In genomic region chr16:69424053-69424934, GRCh38 we compare ENCODE assay signal across 1 cellular context.
TF ChIP-seq lines count a peak whose summit lies in the region.

A gene with protein sequence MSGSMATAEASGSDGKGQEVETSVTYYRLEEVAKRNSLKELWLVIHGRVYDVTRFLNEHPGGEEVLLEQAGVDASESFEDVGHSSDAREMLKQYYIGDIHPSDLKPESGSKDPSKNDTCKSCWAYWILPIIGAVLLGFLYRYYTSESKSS (plus strand): TSS chr16:69424619. CDS start chr16:69424684, 65 bp downstream.

TF ChIP-seq in A549, 52 proteins besides CTCF, POLR2A, EP300 and RAD21 (continued from another document):
- TF ChIP-seq ELK1 (IDR thresholded peaks at IDR 0.05; ENCODE audit: low read depth, low read length), result no peak
- no peak for TF ChIP-seq CEBPB (IDR thresholded peaks at IDR 0.05)
- no peak for TF ChIP-seq ZFP36 (IDR thresholded peaks at IDR 0.05; ENCODE audit: borderline replicate concordance, partially characterized antibody)
- TF ChIP-seq ZC3H11A (IDR thresholded peaks at IDR 0.05), result no peak
- no peak for TF ChIP-seq RARB (CRISPR knock-in tag; IDR thresholded peaks at IDR 0.05)
- no peak for TF ChIP-seq KDM5A (IDR thresholded peaks at IDR 0.05)
- TF ChIP-seq RCOR1 (IDR thresholded peaks at IDR 0.05; ENCODE audit: low read depth, low read length), result no peak
- TF ChIP-seq, protein P1, sequence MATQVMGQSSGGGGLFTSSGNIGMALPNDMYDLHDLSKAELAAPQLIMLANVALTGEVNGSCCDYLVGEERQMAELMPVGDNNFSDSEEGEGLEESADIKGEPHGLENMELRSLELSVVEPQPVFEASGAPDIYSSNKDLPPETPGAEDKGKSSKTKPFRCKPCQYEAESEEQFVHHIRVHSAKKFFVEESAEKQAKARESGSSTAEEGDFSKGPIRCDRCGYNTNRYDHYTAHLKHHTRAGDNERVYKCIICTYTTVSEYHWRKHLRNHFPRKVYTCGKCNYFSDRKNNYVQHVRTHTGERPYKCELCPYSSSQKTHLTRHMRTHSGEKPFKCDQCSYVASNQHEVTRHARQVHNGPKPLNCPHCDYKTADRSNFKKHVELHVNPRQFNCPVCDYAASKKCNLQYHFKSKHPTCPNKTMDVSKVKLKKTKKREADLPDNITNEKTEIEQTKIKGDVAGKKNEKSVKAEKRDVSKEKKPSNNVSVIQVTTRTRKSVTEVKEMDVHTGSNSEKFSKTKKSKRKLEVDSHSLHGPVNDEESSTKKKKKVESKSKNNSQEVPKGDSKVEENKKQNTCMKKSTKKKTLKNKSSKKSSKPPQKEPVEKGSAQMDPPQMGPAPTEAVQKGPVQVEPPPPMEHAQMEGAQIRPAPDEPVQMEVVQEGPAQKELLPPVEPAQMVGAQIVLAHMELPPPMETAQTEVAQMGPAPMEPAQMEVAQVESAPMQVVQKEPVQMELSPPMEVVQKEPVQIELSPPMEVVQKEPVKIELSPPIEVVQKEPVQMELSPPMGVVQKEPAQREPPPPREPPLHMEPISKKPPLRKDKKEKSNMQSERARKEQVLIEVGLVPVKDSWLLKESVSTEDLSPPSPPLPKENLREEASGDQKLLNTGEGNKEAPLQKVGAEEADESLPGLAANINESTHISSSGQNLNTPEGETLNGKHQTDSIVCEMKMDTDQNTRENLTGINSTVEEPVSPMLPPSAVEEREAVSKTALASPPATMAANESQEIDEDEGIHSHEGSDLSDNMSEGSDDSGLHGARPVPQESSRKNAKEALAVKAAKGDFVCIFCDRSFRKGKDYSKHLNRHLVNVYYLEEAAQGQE (IDR thresholded peaks at IDR 0.05), result no peak
- TF ChIP-seq FOXS1 (CRISPR knock-in tag; IDR thresholded peaks at IDR 0.05), result no peak
- TF ChIP-seq ZSCAN20 (CRISPR knock-in tag; IDR thresholded peaks at IDR 0.05), result no peak
- TF ChIP-seq EHMT2 (IDR thresholded peaks at IDR 0.05; ENCODE audit: low read depth), result no peak
- TF ChIP-seq ATOH8 (CRISPR knock-in tag; IDR thresholded peaks at IDR 0.05; ENCODE audit: low read depth), result no peak
- no peak for TF ChIP-seq HOXA7 (CRISPR knock-in tag; IDR thresholded peaks at IDR 0.05)
- TF ChIP-seq FOSB (CRISPR knock-in tag; IDR thresholded peaks at IDR 0.05), result no peak
- no peak for TF ChIP-seq NR3C1 (IDR thresholded peaks at IDR 0.05)
- TF ChIP-seq CBX2 (IDR thresholded peaks at IDR 0.05; ENCODE audit: borderline replicate concordance, low read depth), result no peak
- TF ChIP-seq ESRRA (IDR thresholded peaks at IDR 0.05; ENCODE audit: borderline replicate concordance, low read length), result no peak
- TF ChIP-seq CHD2 (IDR thresholded peaks at IDR 0.05; ENCODE audit: low read length, partially characterized antibody), result peak; percentile 59
- no peak for TF ChIP-seq JUNB (IDR thresholded peaks at IDR 0.05)
- peak; percentile 47; the same call in 1 of the 2 replicates for TF ChIP-seq MAX (IDR thresholded peaks at IDR 0.05)
- no peak for TF ChIP-seq RNF2 (IDR thresholded peaks at IDR 0.05; ENCODE audit: borderline replicate concordance, low read depth)
- TF ChIP-seq ZNF302 (CRISPR knock-in tag; IDR thresholded peaks at IDR 0.05), result no peak
